ENCODE assay signal across 2 cellular contexts in the genomic region with DNA sequence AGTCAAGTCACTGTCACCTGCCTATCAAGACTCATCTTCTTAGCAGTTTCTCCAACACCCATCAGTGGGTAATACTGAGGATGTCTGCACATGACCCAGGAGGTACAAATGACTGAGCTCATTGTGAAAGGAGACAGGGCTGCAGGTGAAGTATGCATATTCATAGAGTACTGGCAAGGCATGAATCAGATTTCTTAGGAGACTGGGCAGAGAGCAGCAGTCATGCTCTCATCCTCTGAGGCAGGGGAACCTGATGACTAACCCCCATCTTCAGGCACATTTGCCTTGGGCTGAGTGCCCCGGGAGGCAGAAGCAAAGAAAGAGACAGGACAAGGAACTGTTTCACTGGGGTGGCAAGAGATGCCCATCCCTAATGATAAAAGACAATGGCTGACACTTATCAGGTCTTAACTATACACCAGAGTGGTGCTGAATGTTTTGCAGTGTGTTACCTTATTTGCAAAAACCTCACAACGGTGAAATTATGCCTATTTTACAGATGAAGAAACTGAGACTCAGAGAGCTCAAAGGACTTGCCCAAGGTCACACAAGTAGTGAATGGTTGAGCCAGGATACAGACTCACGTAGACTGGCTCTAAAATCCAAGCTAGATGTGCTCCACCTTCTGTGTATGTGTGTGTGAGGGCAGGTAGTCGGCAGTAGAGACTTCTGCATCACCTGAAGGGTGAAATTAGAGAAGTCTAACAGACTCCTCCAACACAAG.
TF ChIP-seq lines count a peak whose summit lies in the region.

No MANE protein-coding gene starts in this region.

TF ChIP-seq in H1, 55 proteins besides CTCF, POLR2A, EP300 and RAD21 (continued from another document):
- no peak for TF ChIP-seq SAP30 (IDR thresholded peaks at IDR 0.05; ENCODE audit: insufficient read depth, insufficient replicate concordance, low read length)

TF ChIP-seq in HEK293T, 16 proteins besides CTCF, POLR2A, EP300 and RAD21 (continued from another document):
- TF ChIP-seq LEF1 (IDR thresholded peaks at IDR 0.05; ENCODE audit: borderline replicate concordance) = no peak
- no peak for TF ChIP-seq ELF4 (IDR thresholded peaks at IDR 0.05)
